In genomic region chr1:29230553-29231378, GRCh38 we compare ENCODE assay signal across 8 cellular contexts. TPM values are rescaled to one million over a fixed set of nuclear protein-coding genes. Genes with fewer than 3 reads are reported as not detected.
A peak's percentile ranks its signal among the peaks of the same experiment; 100 is the strongest.
DNase-seq lines count a peak whose midpoint lies in the region; ATAC-seq and TF ChIP-seq lines count a peak whose summit lies in the region.

MECR (minus strand) TSS chr1:29230934; CDS start chr1:29230906, 28 bp downstream.

- H3K27me3 Mint-ChIP-seq in osteocyte (ENCODE audit: unreplicated experiment) = peaks cover 14% of the 10 kb centered on the region

- H3K4me1 ChIP-seq in HEK293 (ENCODE audit: control insufficient read depth, insufficient read depth, low read length) (no peaks in the 10 kb centered on the region), thoracic aorta (ENCODE audit: control insufficient read depth in 1 of 2, low read depth in 2 of 2) (peaks cover 7 to 19% of the 10 kb centered on the region in 2 donors)

- H3K9me3 ChIP-seq in HEK293 (ENCODE audit: control insufficient read depth, insufficient read depth, low read depth, low read length) (no peaks in the 10 kb centered on the region), thoracic aorta (no peaks in the 10 kb centered on the region)

- H3K27me3 ChIP-seq in thoracic aorta (replicated peaks; ENCODE audit: insufficient read depth) = no peaks in the 10 kb centered on the region

- POLR2A ChIA-PET in HEK293 (lab: Yijun Ruan, JAX) = interaction anchor here (1.4 to 1.7 kb wide), 3 partner anchors 12 to 50 kb away, joined by 5 to 7 read pairs (median 7); partner anchors contain the start of gene SRSF4

- H3K9me3 Mint-ChIP-seq in activated naive CD4-positive, alpha-beta T cell treated with anti-CD3 and anti-CD28 coated beads, Interleukin-2, amount 50 U/mL, for 72 hours = no peaks in the 10 kb centered on the region
- no peaks in the 10 kb centered on the region for H3K9me3 Mint-ChIP-seq in osteocyte (ENCODE audit: unreplicated experiment)

- H3K27ac ChIP-seq in HEK293 (ENCODE audit: extremely low read depth, low read depth, low read length) (peak within 1 kb of the TSS; percentile 28; the same call in 1 of the 2 replicates), thoracic aorta (peak within 1 kb of the TSS; percentile 48 to 53)

- peak within 1 kb of the TSS; percentile 88 for H3K4me3 ChIP-seq in GM08714 (ENCODE audit: low read length)
- peak within 1 kb of the TSS; percentile 74 for H3K4me3 ChIP-seq in HEK293 (ENCODE audit: low read depth, low read length)
- H3K4me3 ChIP-seq in thoracic aorta = peak within 1 kb of the TSS; percentile 78

- H3K4me3 Mint-ChIP-seq in osteocyte (ENCODE audit: unreplicated experiment) = peak within 1 kb of the TSS; percentile 97

- peaks cover 6% of the 10 kb centered on the region in 2 donors for H3K36me3 Mint-ChIP-seq in activated naive CD4-positive, alpha-beta T cell treated with anti-CD3 and anti-CD28 coated beads, Interleukin-2, amount 50 U/mL, for 72 hours
- H3K36me3 Mint-ChIP-seq in osteocyte (ENCODE audit: unreplicated experiment) = no peaks in the 10 kb centered on the region

- H3K4me1 Mint-ChIP-seq in osteocyte (ENCODE audit: unreplicated experiment) = peaks cover 19% of the 10 kb centered on the region

- peak; percentile 99 for ATAC-seq in activated naive CD4-positive, alpha-beta T cell treated with anti-CD3 and anti-CD28 coated beads, Interleukin-2, amount 50 U/mL, for 72 hours
- ATAC-seq in thoracic aorta (ENCODE audit: insufficient number of reproducible peaks, low FRiP score, low read depth) = peak; percentile 80

- peak within 1 kb of the TSS; percentile 97 to 100 for H3K27ac Mint-ChIP-seq in activated naive CD4-positive, alpha-beta T cell treated with anti-CD3 and anti-CD28 coated beads, Interleukin-2, amount 50 U/mL, for 72 hours
- peak within 1 kb of the TSS; percentile 93 for H3K27ac Mint-ChIP-seq in osteocyte (ENCODE audit: unreplicated experiment)

- CTCF ChIA-PET in HEK293 (lab: Yijun Ruan, JAX) = interaction anchor here (0.7 to 1.0 kb wide), 5 partner anchors 16 to 881 kb away, joined by 3 to 4 read pairs (median 3); no protein-coding TSS in a partner anchor

- H3K36me3 ChIP-seq in HEK293 (ENCODE audit: control insufficient read depth in 2 of 2, insufficient read depth in 1 of 2, low read length in 2 of 2) (no peaks in the 10 kb centered on the region), thoracic aorta (no peaks in the 10 kb centered on the region)

- peak; percentile 71 for TF ChIP-seq CTCF in HEK293 (tag by site-specific recombination; IDR thresholded peaks at IDR 0.05)
- TF ChIP-seq CTCF in osteocyte (IDR thresholded peaks at IDR 0.05) = peak; percentile 32
- TF ChIP-seq CTCF in thoracic aorta (IDR thresholded peaks at IDR 0.05) = no peak

- DNase-seq in MV-4-11 (lab: John Stamatoyannopoulos, UW) = peak; percentile 83
- peak; percentile 72 for DNase-seq in SKM-1 (lab: John Stamatoyannopoulos, UW; ENCODE audit: unreplicated experiment)
- DNase-seq in activated naive CD4-positive, alpha-beta T cell treated with anti-CD3 and anti-CD28 coated beads, Interleukin-2, amount 50 U/mL, for 72 hours (ENCODE audit: low spot score in 2 of 2) = peak; percentile 97 to 98
- peak; percentile 91 for DNase-seq in glomerular visceral epithelial cell (ENCODE audit: extremely low spot score)
- peak; percentile 97 for DNase-seq in osteocyte (ENCODE audit: extremely low spot score, unreplicated experiment)
- peak; percentile 70 for DNase-seq in thoracic aorta (ENCODE audit: low spot score)

TF ChIP-seq in HEK293, 187 proteins besides CTCF, POLR2A, EP300 and RAD21 (continues in another document):
- TF ChIP-seq SP7 (tag by site-specific recombination; IDR thresholded peaks at IDR 0.05) (peak; percentile 52; the same call in 1 of the 2 replicates), EGR2 (tag by site-specific recombination; IDR thresholded peaks at IDR 0.05; ENCODE audit: low read depth) (peak; percentile 56), ZNF341 (tag by site-specific recombination; IDR thresholded peaks at IDR 0.05; ENCODE audit: low read depth) (peak; percentile 80), ZNF510 (tag by site-specific recombination; IDR thresholded peaks at IDR 0.05; ENCODE audit: insufficient replicate concordance) (no peak), ZNF518A (tag by site-specific recombination; conservative IDR thresholded peaks at IDR 0.05; ENCODE audit: low read depth) (no peak), ZIC2 (tag by site-specific recombination; IDR thresholded peaks at IDR 0.05) (no peak; the same call in 1 of the 2 replicates), KLF1 (tag by site-specific recombination; IDR thresholded peaks at IDR 0.05) (peak; percentile 96), ZNF692 (tag by site-specific recombination; IDR thresholded peaks at IDR 0.05) (peak; percentile 100), ZBTB26 (tag by site-specific recombination; optimal IDR thresholded peaks at IDR 0.05) (peak; percentile 83), ZNF366 (tag by site-specific recombination; conservative IDR thresholded peaks at IDR 0.05) (no peak), ZSCAN5A (tag by site-specific recombination; IDR thresholded peaks at IDR 0.05) (no peak), SP3 (tag by site-specific recombination; IDR thresholded peaks at IDR 0.05) (peak; percentile 98), ZNF837 (tag by site-specific recombination; IDR thresholded peaks at IDR 0.05) (no peak), KLF8 (tag by site-specific recombination; IDR thresholded peaks at IDR 0.05) (peak; percentile 99), ZNF501 (tag by site-specific recombination; IDR thresholded peaks at IDR 0.05) (no peak; the same call in 1 of the 2 replicates)

RNA-seq across cellular contexts. Expression of gene MECR, which starts in this region (rescaled TPM):
- total RNA-seq in activated naive CD4-positive, alpha-beta T cell treated with anti-CD3 and anti-CD28 coated beads, Interleukin-2, amount 50 U/mL, for 72 hours = 10 to 100 TPM; 25.7 to 33.0 TPM
- total RNA-seq in osteocyte (20.5 and 22.5 TPM in 2 replicates), thoracic aorta (10 to 100 TPM in 1 of 2 donors, 1 to 10 TPM in 1; 9.2 to 32.0 TPM)

Comparison
In these comparisons a context has a peak if more than half of its experiments do, and no peak if none do; other contexts are left out.
1. Peak in every context shown above with its lines: DNase-seq, ATAC-seq, H3K4me3 ChIP-seq and H3K27ac ChIP-seq.